In genomic region chr9:73649552-73649951, GRCh38 we compare ENCODE assay signal across 25 cellular contexts.
"Had no signal": no experiment of that assay in that cellular context is flagged by ENCODE, and none has a peak within 500 bp of the region (broad histone marks: within the 10 kb centered on the region; RNA-seq: fewer than 3 reads in every experiment).

No MANE protein-coding gene starts in this region.

- H3K27ac ChIP-seq: colonic mucosa, coronary artery, dorsolateral prefrontal cortex, epithelial cell of prostate, esophagus muscularis mucosa, esophagus squamous epithelium, foreskin keratinocyte, gastrocnemius medialis, gastroesophageal sphincter, heart left ventricle, heart right ventricle had no signal

- H3K4me3 Mint-ChIP-seq: dendritic cell treated with granulocyte-macrophage colony-stimulating factor and Interleukin-4, amounts not matched to agents 40 ng/mL and 50 ng/mL, for 4 days; effector memory CD8-positive, alpha-beta T cell; endodermal cell had no signal

- ATAC-seq: effector memory CD8-positive, alpha-beta T cell; esophagus mucosa; foreskin keratinocyte; gastrocnemius medialis; gastroesophageal sphincter; heart left ventricle; heart right ventricle had no signal

- H3K4me1 Mint-ChIP-seq: endodermal cell had no signal

- H3K9me3 Mint-ChIP-seq: endodermal cell had no signal

- H3K27ac Mint-ChIP-seq: dendritic cell treated with granulocyte-macrophage colony-stimulating factor and Interleukin-4, amounts not matched to agents 40 ng/mL and 50 ng/mL, for 4 days; effector memory CD8-positive, alpha-beta T cell; endodermal cell had no signal

- H3K4me1 ChIP-seq: colonic mucosa, esophagus muscularis mucosa, esophagus squamous epithelium, foreskin keratinocyte, gastrocnemius medialis, gastroesophageal sphincter, heart left ventricle, heart right ventricle had no signal

- DNase-seq: colonic mucosa; cortex of kidney; dermis blood vessel endothelial cell; dorsolateral prefrontal cortex; effector CD4-positive, alpha-beta T cell; effector CD8-positive, alpha-beta T cell; effector memory CD4-positive, alpha-beta T cell; effector memory CD8-positive, alpha-beta T cell; endodermal cell; erythroblast; esophagus squamous epithelium; foreskin fibroblast; foreskin keratinocyte; foreskin melanocyte; gastrocnemius medialis; glutamatergic neuron; head of caudate nucleus; heart left ventricle; heart right ventricle had no signal

- H3K9me3 ChIP-seq: colonic mucosa, esophagus muscularis mucosa, esophagus squamous epithelium, gastrocnemius medialis, gastroesophageal sphincter, heart left ventricle had no signal

- H3K4me3 ChIP-seq: colonic mucosa, coronary artery, dorsolateral prefrontal cortex, esophagus muscularis mucosa, esophagus squamous epithelium, gastrocnemius medialis, gastroesophageal sphincter, heart left ventricle, heart right ventricle had no signal

- H3K36me3 ChIP-seq: colonic mucosa, esophagus muscularis mucosa, esophagus squamous epithelium, gastrocnemius medialis, gastroesophageal sphincter, heart left ventricle, heart right ventricle had no signal

- H3K27me3 Mint-ChIP-seq: dendritic cell treated with granulocyte-macrophage colony-stimulating factor and Interleukin-4, amounts not matched to agents 40 ng/mL and 50 ng/mL, for 4 days; effector memory CD8-positive, alpha-beta T cell had no signal

- H3K27me3 ChIP-seq: colonic mucosa, dorsolateral prefrontal cortex, esophagus muscularis mucosa, esophagus squamous epithelium, foreskin keratinocyte, gastrocnemius medialis, gastroesophageal sphincter, heart left ventricle, heart right ventricle had no signal
